ENCODE assay signal across 12 cellular contexts in the genomic region with DNA sequence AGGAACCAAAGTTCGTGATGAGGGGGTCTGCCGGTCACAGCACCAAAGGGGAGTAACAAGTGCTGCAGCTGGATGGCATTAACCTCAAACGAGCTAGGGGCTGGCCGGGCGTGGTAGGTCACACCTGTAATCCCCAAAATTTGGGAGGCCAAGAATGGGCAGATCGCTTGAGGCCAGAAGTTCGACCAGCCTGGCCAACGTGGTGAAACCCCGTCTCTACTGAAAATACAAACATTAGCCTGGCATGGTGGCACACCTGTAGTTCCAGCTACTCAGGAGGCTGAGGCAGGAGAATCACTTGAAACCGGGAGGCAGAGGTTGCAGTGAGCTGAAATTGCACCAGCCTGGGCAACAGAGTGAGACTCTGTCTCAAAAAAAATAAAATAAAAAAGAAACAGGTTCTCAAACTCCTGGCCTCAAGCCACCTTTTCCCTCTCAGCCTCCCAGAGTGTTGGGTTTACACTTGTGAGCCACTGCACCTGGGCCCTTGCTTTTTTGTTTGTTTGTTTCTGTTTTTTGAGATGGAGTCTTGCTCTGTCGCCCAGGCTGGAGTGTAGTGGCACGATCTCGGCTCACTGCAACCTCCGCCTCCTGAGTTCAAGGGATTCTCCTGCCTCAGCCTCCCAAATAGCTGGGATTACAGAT. TPM values are rescaled to one million over a fixed set of nuclear protein-coding genes. Genes with fewer than 3 reads are reported as not detected.
DNase-seq lines count a peak whose midpoint lies in the region; ATAC-seq, FAIRE-seq and TF ChIP-seq lines count a peak whose summit lies in the region.
"Not testable (repeated sequence)": the region's sequence is repeated elsewhere in the genome, so short reads cannot be mapped to it uniquely, and the experiment has no call there.
"Had no signal": no experiment of that assay in that cellular context is flagged by ENCODE, and none has a peak within 500 bp of the region (broad histone marks: within the 10 kb centered on the region; RNA-seq: fewer than 3 reads in every experiment).

No MANE protein-coding gene starts in this region.

- H3K4me1 Mint-ChIP-seq in CD4-positive, alpha-beta T cell (ENCODE audit: low read depth): peaks cover 11% of the 10 kb centered on the region
- peaks cover 17% of the 10 kb centered on the region for H3K4me1 Mint-ChIP-seq in T-helper 1 cell treated with Interleukin-12 subunit alpha and Interleukin-12 subunit beta and Interleukin-4 antibody, amounts not matched to agents 30 μg/mL and 1 μg/mL, for 36 hours (ENCODE audit: low read depth)
- H3K4me1 Mint-ChIP-seq in activated T-cell treated with anti-CD3 and anti-CD28 coated beads, Interleukin-2, amount 50 U/mL, for 72 hours (ENCODE audit: low read depth): peaks cover 50% of the 10 kb centered on the region
- H3K4me1 Mint-ChIP-seq in stimulated activated naive CD8-positive, alpha-beta T cell treated with anti-CD3 and anti-CD28 coated beads, Interleukin-15, Interleukin-2, amounts not matched to agents 100 ng/mL and 50 ng/mL, for 24 hours (ENCODE audit: low read depth): peaks cover 30% of the 10 kb centered on the region

- not testable (repeated sequence) for H4K20me1 ChIP-seq in Loucy (ENCODE audit: insufficient read depth, low read length, poor library complexity, severe bottlenecking); keratinocyte (ENCODE audit: control insufficient read depth, extremely low read depth, insufficient read depth, low read length)

- H3K27ac ChIP-seq in CD4-positive, alpha-beta T cell (ENCODE audit: low read depth, low read length); keratinocyte (ENCODE audit: control insufficient read depth, insufficient read depth, low read length): not testable (repeated sequence)

- H3K4me3 Mint-ChIP-seq in CD4-positive, alpha-beta T cell; T-helper 1 cell treated with Interleukin-12 subunit alpha and Interleukin-12 subunit beta and Interleukin-4 antibody, amounts not matched to agents 30 μg/mL and 1 μg/mL, for 36 hours: not testable (repeated sequence)
- H3K4me3 Mint-ChIP-seq in activated T-cell treated with anti-CD3 and anti-CD28 coated beads, Interleukin-2, amount 50 U/mL, for 72 hours: peak overlapping the region; percentile 69
- H3K4me3 Mint-ChIP-seq in stimulated activated naive CD8-positive, alpha-beta T cell treated with anti-CD3 and anti-CD28 coated beads, Interleukin-15, Interleukin-2, amounts not matched to agents 100 ng/mL and 50 ng/mL, for 24 hours: peak overlapping the region; percentile 63

- intact Hi-C loops in CD4-positive, alpha-beta T cell (cut with DNase I, micrococcal nuclease): not testable (repeated sequence)

- H3K36me3 Mint-ChIP-seq in CD4-positive, alpha-beta T cell (ENCODE audit: low read depth); T-helper 1 cell treated with Interleukin-12 subunit alpha and Interleukin-12 subunit beta and Interleukin-4 antibody, amounts not matched to agents 30 μg/mL and 1 μg/mL, for 36 hours (ENCODE audit: low read depth); activated T-cell treated with anti-CD3 and anti-CD28 coated beads, Interleukin-2, amount 50 U/mL, for 72 hours (ENCODE audit: insufficient read depth in 2 of 2); stimulated activated naive CD8-positive, alpha-beta T cell treated with anti-CD3 and anti-CD28 coated beads, Interleukin-15, Interleukin-2, amounts not matched to agents 100 ng/mL and 50 ng/mL, for 24 hours (ENCODE audit: low read depth): not testable (repeated sequence)

- H3K4me1 ChIP-seq in Loucy (ENCODE audit: insufficient read depth, low read length, poor library complexity, severe bottlenecking): peaks cover 13% of the 10 kb centered on the region
- not testable (repeated sequence) for H3K4me1 ChIP-seq in keratinocyte (ENCODE audit: control insufficient read depth, extremely low read depth, insufficient read depth, low read length)

- not testable (repeated sequence) for H3K9ac ChIP-seq in Loucy (ENCODE audit: low read depth, low read length, poor library complexity, severe bottlenecking); keratinocyte (ENCODE audit: control insufficient read depth, extremely low read depth, insufficient read depth, low read length)

- H3K79me2 ChIP-seq in Loucy (ENCODE audit: insufficient read depth, low read length); keratinocyte (ENCODE audit: control insufficient read depth, insufficient read depth, low read length): not testable (repeated sequence)

- peak; percentile 9 for FAIRE-seq in keratinocyte (lab: Jason Lieb, UNC)

- not testable (repeated sequence) for H3K27me3 Mint-ChIP-seq in CD4-positive, alpha-beta T cell; T-helper 1 cell treated with Interleukin-12 subunit alpha and Interleukin-12 subunit beta and Interleukin-4 antibody, amounts not matched to agents 30 μg/mL and 1 μg/mL, for 36 hours (ENCODE audit: low read depth); activated T-cell treated with anti-CD3 and anti-CD28 coated beads, Interleukin-2, amount 50 U/mL, for 72 hours (ENCODE audit: low read depth); stimulated activated naive CD8-positive, alpha-beta T cell treated with anti-CD3 and anti-CD28 coated beads, Interleukin-15, Interleukin-2, amounts not matched to agents 100 ng/mL and 50 ng/mL, for 24 hours

- H3K9me3 Mint-ChIP-seq in CD4-positive, alpha-beta T cell; T-helper 1 cell treated with Interleukin-12 subunit alpha and Interleukin-12 subunit beta and Interleukin-4 antibody, amounts not matched to agents 30 μg/mL and 1 μg/mL, for 36 hours; activated T-cell treated with anti-CD3 and anti-CD28 coated beads, Interleukin-2, amount 50 U/mL, for 72 hours; stimulated activated naive CD8-positive, alpha-beta T cell treated with anti-CD3 and anti-CD28 coated beads, Interleukin-15, Interleukin-2, amounts not matched to agents 100 ng/mL and 50 ng/mL, for 24 hours: not testable (repeated sequence)

- H2AFZ ChIP-seq in Loucy (ENCODE audit: low read length): peak overlapping the region; percentile 68
- H2AFZ ChIP-seq in keratinocyte (ENCODE audit: control insufficient read depth, low read length): not testable (repeated sequence)

- not testable (repeated sequence) for H3K4me3 ChIP-seq in Loucy (ENCODE audit: low read length, poor library complexity, severe bottlenecking); keratinocyte (ENCODE audit: control insufficient read depth in 2 of 3, extremely low read depth in 1 of 3, insufficient read depth in 2 of 3, low read depth in 1 of 3, low read length in 3 of 3)

- H3K27me3 ChIP-seq in CD4-positive, alpha-beta T cell (ENCODE audit: control insufficient read depth, insufficient read depth, low read length); Loucy (ENCODE audit: insufficient read depth, low read length, poor library complexity, severe bottlenecking); keratinocyte (ENCODE audit: control insufficient read depth, extremely low read depth, insufficient read depth, low read length): not testable (repeated sequence)

- DNase-seq in CD4-positive, alpha-beta T cell; activated T-cell treated with anti-CD3 and anti-CD28 coated beads, Interleukin-2, amount 50 U/mL, for 72 hours; keratinocyte (ENCODE audit: low read depth, low spot score): not testable (repeated sequence)

- H3F3A ChIP-seq in Loucy (ENCODE audit: low read depth): not testable (repeated sequence)

- H3K9me3 ChIP-seq in CD4-positive, alpha-beta T cell (ENCODE audit: control insufficient read depth, low read length); Loucy (ENCODE audit: insufficient read depth, low read depth, low read length); keratinocyte (ENCODE audit: control insufficient read depth, low read depth, low read length): not testable (repeated sequence)

- POLR2A ChIA-PET in CD4-positive, alpha-beta T cell (lab: Charles Lee): interaction anchor here (1.4 kb wide), 1 partner anchor 233 kb away, joined by 7 read pairs; a partner anchor contains a TSS

- CTCF ChIA-PET in CD4-positive, alpha-beta T cell (lab: Charles Lee): not testable (repeated sequence)

- H3K4me2 ChIP-seq in Loucy (ENCODE audit: low read depth, low read length, poor library complexity, severe bottlenecking): peak overlapping the region; percentile 73
- not testable (repeated sequence) for H3K4me2 ChIP-seq in keratinocyte (ENCODE audit: control insufficient read depth, extremely low read depth, insufficient read depth, low read depth, low read length)

- peak overlapping the region; percentile 64 for H3K27ac Mint-ChIP-seq in CD4-positive, alpha-beta T cell
- H3K27ac Mint-ChIP-seq in T-helper 1 cell treated with Interleukin-12 subunit alpha and Interleukin-12 subunit beta and Interleukin-4 antibody, amounts not matched to agents 30 μg/mL and 1 μg/mL, for 36 hours: peak overlapping the region; percentile 90
- H3K27ac Mint-ChIP-seq in activated T-cell treated with anti-CD3 and anti-CD28 coated beads, Interleukin-2, amount 50 U/mL, for 72 hours: not testable (repeated sequence)
- peak overlapping the region; percentile 92 for H3K27ac Mint-ChIP-seq in stimulated activated naive CD8-positive, alpha-beta T cell treated with anti-CD3 and anti-CD28 coated beads, Interleukin-15, Interleukin-2, amounts not matched to agents 100 ng/mL and 50 ng/mL, for 24 hours

- H3K9me2 ChIP-seq in Loucy (replicated peaks; ENCODE audit: low read depth, low read length): not testable (repeated sequence)

- H3K9me1 ChIP-seq in keratinocyte (ENCODE audit: control insufficient read depth, extremely low read depth, insufficient read depth, low read length): not testable (repeated sequence)

- dilution Hi-C loops in keratinocyte (cut with MboI; ENCODE audit: extremely low pct_ligation_motif_present, low sequenced_read_pairs): not testable (repeated sequence)

- not testable (repeated sequence) for H3K36me3 ChIP-seq in Loucy (ENCODE audit: insufficient read depth, low read length); keratinocyte (ENCODE audit: control insufficient read depth in 2 of 2, extremely low read depth in 1 of 2, insufficient read depth in 2 of 2, low read length in 2 of 2)

- not testable (repeated sequence) for ATAC-seq in CD4-positive, alpha-beta T cell (ENCODE audit: poor library complexity); activated T-cell treated with anti-CD3 and anti-CD28 coated beads, Interleukin-2, amount 50 U/mL, for 72 hours (replicated peaks in 1 of 2)
- ATAC-seq in GM19328 (IDR thresholded peaks at IDR 0.05; ENCODE audit: unreplicated experiment) (peak; percentile 2), HG03135 (IDR thresholded peaks at IDR 0.05; ENCODE audit: unreplicated experiment) (peak; percentile 7)

- TF ChIP-seq CTCF in CD4-positive, alpha-beta T cell (IDR thresholded peaks at IDR 0.05); Loucy (conservative IDR thresholded peaks at IDR 0.05; ENCODE audit: low read length); keratinocyte (optimal IDR thresholded peaks at IDR 0.05 in 1 of 3, IDR thresholded peaks at IDR 0.05 in 1 of 3, conservative IDR thresholded peaks at IDR 0.05 in 1 of 3; ENCODE audit: extremely low read depth in 1 of 3, insufficient read depth in 2 of 3, low read length in 3 of 3): not testable (repeated sequence)

RNA-seq across cellular contexts. Expression of a gene that starts 9.4 kb away (rescaled TPM):
- total RNA-seq in CD4-positive, alpha-beta T cell: 10 to 100 TPM; 58.5 to 58.8 TPM
- total RNA-seq in activated T-cell treated with anti-CD3 and anti-CD28 coated beads, Interleukin-2, amount 50 U/mL, for 72 hours: 10 to 100 TPM; 64.2 to 64.3 TPM
- 52.1 to 86.2 TPM (median 60.1 TPM) in 3 replicates for polyA plus RNA-seq in keratinocyte
- 36.2 TPM for polyA plus RNA-seq in keratinocyte (2011; ENCODE audit: low read depth)
- polyA plus RNA-seq in keratinocyte (2011; cell fraction: cytosol; rRNA removed): 53.0 and 109 TPM in 2 replicates
- polyA plus RNA-seq in keratinocyte (2011; cell fraction: nucleus; rRNA removed): 56.5 and 67.3 TPM in 2 replicates
- 63.6 and 74.0 TPM in 2 replicates for polyA plus RNA-seq in keratinocyte (2012; ENCODE audit: low replicate concordance)
- 19.1 to 49.6 TPM (median 30.4 TPM) in 3 replicates for polyA minus RNA-seq in keratinocyte
- 77.9 TPM for polyA minus RNA-seq in keratinocyte (2011; cell fraction: cytosol; rRNA and poly(A)+ RNA removed)
- 51.2 and 60.7 TPM in 2 replicates for polyA minus RNA-seq in keratinocyte (2011; cell fraction: nucleus; rRNA and poly(A)+ RNA removed)

RNA-seq across cellular contexts. Expression of a gene that starts 57.8 kb away (rescaled TPM):
- total RNA-seq in CD4-positive, alpha-beta T cell: 1 to 10 TPM; 2.3 to 2.5 TPM
- 10 to 100 TPM; 42.1 to 44.9 TPM for total RNA-seq in activated T-cell treated with anti-CD3 and anti-CD28 coated beads, Interleukin-2, amount 50 U/mL, for 72 hours
- polyA plus RNA-seq in keratinocyte: not detected in 3 replicates
- polyA plus RNA-seq in keratinocyte (2011; ENCODE audit: low read depth): not detected
- not detected in 2 replicates for polyA plus RNA-seq in keratinocyte (2011; cell fraction: cytosol; rRNA removed)
- not detected in 2 replicates for polyA plus RNA-seq in keratinocyte (2011; cell fraction: nucleus; rRNA removed)
- not detected in 2 replicates for polyA plus RNA-seq in keratinocyte (2012; ENCODE audit: low replicate concordance)
- polyA minus RNA-seq in keratinocyte: not detected in 3 replicates
- not detected for polyA minus RNA-seq in keratinocyte (2011; cell fraction: cytosol; rRNA and poly(A)+ RNA removed)
- polyA minus RNA-seq in keratinocyte (2011; cell fraction: nucleus; rRNA and poly(A)+ RNA removed): not detected in 2 replicates
- total RNA-seq: body of pancreas, fibroblast of villous mesenchyme, left lobe of liver, neural crest cell had no signal

Comparison
In these comparisons a context has a peak if more than half of its experiments do, and no peak if none do; other contexts are left out.
1. RNA of a gene that starts 57.8 kb away (total RNA-seq): 42.1 to 44.9 TPM in activated T-cell treated with anti-CD3 and anti-CD28 coated beads, Interleukin-2, amount 50 U/mL, for 72 hours; 2.3 to 2.5 TPM in CD4-positive, alpha-beta T cell; every median in the first group is over 10 times any median in the second.